In genomic region chr4:40240040-40240653, GRCh38 we compare ENCODE assay signal across 12 cellular contexts. TPM values are rescaled to one million over a fixed set of nuclear protein-coding genes. Genes with fewer than 3 reads are reported as not detected.
DNase-seq lines count a peak whose midpoint lies in the region; ATAC-seq lines count a peak whose summit lies in the region.
"Had no signal": no experiment of that assay in that cellular context is flagged by ENCODE, and none has a peak within 500 bp of the region (broad histone marks: within the 10 kb centered on the region; RNA-seq: fewer than 3 reads in every experiment).

No MANE protein-coding gene starts in this region.

- no peak for DNase-seq in T-helper 2 cell treated with Interferon-gamma antibody and Interleukin-4, amounts not matched to agents 5 μg/mL and 100 μg/mL, for 36 hours (ENCODE audit: low spot score)
- DNase-seq in T-helper 2 cell (no peak), HT1080 (ENCODE audit: low read depth) (peak; percentile 50), iris pigment epithelial cell (ENCODE audit: low read depth) (peak; percentile 37), NCI-H345 treated with DMSO at 0.1 percent for 48 hours (lab: John Stamatoyannopoulos, UW; ENCODE audit: unreplicated experiment) (no peak), iPS-NIHi11 (ENCODE audit: low spot score) (no peak)
- DNase-seq in activated CD8-positive, alpha-beta memory T cell treated with anti-CD3 and anti-CD28 coated beads, Interleukin-2, amount 10 ng/mL, durations not matched to agents 7 days and 5 days = no peak
- no peak for DNase-seq in stimulated activated CD4-positive, alpha-beta T cell treated with anti-CD3 and anti-CD28 coated beads, Interleukin-4, amount 100 ng/mL, for 24 hours
- DNase-seq: NCI-H446 treated with DMSO at 0.1 percent for 48 hours, tibial artery had no signal

- peak overlapping the region; percentile 81 for H3K27ac Mint-ChIP-seq in T-helper 2 cell treated with Interferon-gamma antibody and Interleukin-4, amounts not matched to agents 5 μg/mL and 100 μg/mL, for 36 hours
- H3K27ac Mint-ChIP-seq in activated CD8-positive, alpha-beta memory T cell treated with anti-CD3 and anti-CD28 coated beads, Interleukin-2, amount 10 ng/mL, durations not matched to agents 7 days and 5 days = peak overlapping the region; percentile 99
- H3K27ac Mint-ChIP-seq: mesothelial cell of epicardium had no signal

- peak overlapping the region; percentile 78 for H3K4me3 Mint-ChIP-seq in T-helper 2 cell treated with Interferon-gamma antibody and Interleukin-4, amounts not matched to agents 5 μg/mL and 100 μg/mL, for 36 hours
- peak overlapping the region; percentile 82 for H3K4me3 Mint-ChIP-seq in activated CD8-positive, alpha-beta memory T cell treated with anti-CD3 and anti-CD28 coated beads, Interleukin-2, amount 10 ng/mL, durations not matched to agents 7 days and 5 days
- H3K4me3 Mint-ChIP-seq: brain, mesothelial cell of epicardium had no signal

- CTCF ChIA-PET in activated CD8-positive, alpha-beta memory T cell treated with anti-CD3 and anti-CD28 coated beads, Interleukin-2, amount 10 ng/mL, durations not matched to agents 7 days and 5 days (lab: Charles Lee) = interaction anchor here (0.8 to 2.0 kb wide), 8 partner anchors 9 to 77 kb away, joined by 3 to 9 read pairs (median 5); no protein-coding TSS in a partner anchor

- H3K27me3 Mint-ChIP-seq in T-helper 2 cell treated with Interferon-gamma antibody and Interleukin-4, amounts not matched to agents 5 μg/mL and 100 μg/mL, for 36 hours (ENCODE audit: low read depth) = no peaks in the 10 kb centered on the region
- no peaks in the 10 kb centered on the region for H3K27me3 Mint-ChIP-seq in activated CD8-positive, alpha-beta memory T cell treated with anti-CD3 and anti-CD28 coated beads, Interleukin-2, amount 10 ng/mL, durations not matched to agents 7 days and 5 days

- H3K4me1 Mint-ChIP-seq in T-helper 2 cell treated with Interferon-gamma antibody and Interleukin-4, amounts not matched to agents 5 μg/mL and 100 μg/mL, for 36 hours (ENCODE audit: low read depth) = peaks cover 81% of the 10 kb centered on the region
- peaks cover 89% of the 10 kb centered on the region for H3K4me1 Mint-ChIP-seq in activated CD8-positive, alpha-beta memory T cell treated with anti-CD3 and anti-CD28 coated beads, Interleukin-2, amount 10 ng/mL, durations not matched to agents 7 days and 5 days

- no peaks in the 10 kb centered on the region for H3K9me3 Mint-ChIP-seq in T-helper 2 cell treated with Interferon-gamma antibody and Interleukin-4, amounts not matched to agents 5 μg/mL and 100 μg/mL, for 36 hours
- no peaks in the 10 kb centered on the region for H3K9me3 Mint-ChIP-seq in activated CD8-positive, alpha-beta memory T cell treated with anti-CD3 and anti-CD28 coated beads, Interleukin-2, amount 10 ng/mL, durations not matched to agents 7 days and 5 days (ENCODE audit: low read depth)
- H3K9me3 Mint-ChIP-seq: brain, mesothelial cell of epicardium had no signal

- peaks cover 76% of the 10 kb centered on the region for H3K36me3 Mint-ChIP-seq in T-helper 2 cell treated with Interferon-gamma antibody and Interleukin-4, amounts not matched to agents 5 μg/mL and 100 μg/mL, for 36 hours (ENCODE audit: low read depth)
- peaks cover 65% of the 10 kb centered on the region for H3K36me3 Mint-ChIP-seq in activated CD8-positive, alpha-beta memory T cell treated with anti-CD3 and anti-CD28 coated beads, Interleukin-2, amount 10 ng/mL, durations not matched to agents 7 days and 5 days
- H3K36me3 Mint-ChIP-seq: brain, mesothelial cell of epicardium had no signal

- ATAC-seq in activated CD8-positive, alpha-beta memory T cell treated with anti-CD3 and anti-CD28 coated beads, Interleukin-2, amount 10 ng/mL, durations not matched to agents 7 days and 5 days = no peak

RNA-seq across cellular contexts. Expression of gene RHOH, which starts 43.3 kb away (rescaled TPM):
- not detected in 2 replicates for total RNA-seq in HT1080 (2014; rRNA removed; shearing (Covaris generic))
- polyA plus RNA-seq in HT1080 (2015; cell fraction: cytosol; rRNA removed) = 0.06 TPM in 1 of 2 replicates, not detected in the other
- polyA plus RNA-seq in HT1080 (2015; cell fraction: nucleus; rRNA removed) = not detected in 2 replicates
- 100 to 1,000 TPM; 136 to 145 TPM for total RNA-seq in activated CD8-positive, alpha-beta memory T cell treated with anti-CD3 and anti-CD28 coated beads, Interleukin-2, amount 10 ng/mL, durations not matched to agents 7 days and 5 days

Comparison
In these comparisons a context has a peak if more than half of its experiments do, and no peak if none do; other contexts are left out.
1. DNase-seq: peak in HT1080 (single experiment) and iris pigment epithelial cell (single experiment); none in T-helper 2 cell treated with Interferon-gamma antibody and Interleukin-4, amounts not matched to agents 5 μg/mL and 100 μg/mL, for 36 hours (single experiment), T-helper 2 cell (0 of 5), activated CD8-positive, alpha-beta memory T cell treated with anti-CD3 and anti-CD28 coated beads, Interleukin-2, amount 10 ng/mL, durations not matched to agents 7 days and 5 days (single experiment), NCI-H345 treated with DMSO at 0.1 percent for 48 hours (single experiment), stimulated activated CD4-positive, alpha-beta T cell treated with anti-CD3 and anti-CD28 coated beads, Interleukin-4, amount 100 ng/mL, for 24 hours (single experiment) and iPS-NIHi11 (single experiment).
2. RNA of gene RHOH, which starts 43.3 kb away (total RNA-seq): 136 to 145 TPM in activated CD8-positive, alpha-beta memory T cell treated with anti-CD3 and anti-CD28 coated beads, Interleukin-2, amount 10 ng/mL, durations not matched to agents 7 days and 5 days; not detected in HT1080; every median in the first group is over 100 times any median in the second.